Comparison of ENCODE assay signal across 1 cellular context in genomic region chr11:59810189-59810910, GRCh38.
TF ChIP-seq lines count a peak whose summit lies in the region.

Gene MRPL16 (minus strand): TSS chr11:59810778. CDS start chr11:59810658, 120 bp downstream.

TF ChIP-seq in HEK293, 187 proteins besides CTCF, POLR2A, EP300 and RAD21 (continued from another document and continues in another):
- TF ChIP-seq PRDM10 (tag by site-specific recombination; IDR thresholded peaks at IDR 0.05) (no peak), ZBTB21 (tag by site-specific recombination; IDR thresholded peaks at IDR 0.05) (0 out of 2 replicates have a peak, but pooled peaks have one; percentile 45), WT1 (tag by site-specific recombination; IDR thresholded peaks at IDR 0.05) (no peak), ZNF214 (tag by site-specific recombination; IDR thresholded peaks at IDR 0.05; ENCODE audit: borderline replicate concordance) (no peak), SCRT2 (tag by site-specific recombination; IDR thresholded peaks at IDR 0.05) (0 out of 2 replicates have a peak, but pooled peaks have one; percentile 33), SALL2 (tag by site-specific recombination; IDR thresholded peaks at IDR 0.05; ENCODE audit: borderline replicate concordance) (no peak), ZNF558 (tag by site-specific recombination; IDR thresholded peaks at IDR 0.05) (no peak), ZNF18 (tag by site-specific recombination; IDR thresholded peaks at IDR 0.05) (no peak), KLF7 (tag by site-specific recombination; IDR thresholded peaks at IDR 0.05; ENCODE audit: borderline replicate concordance) (peak; percentile 95), ZNF19 (tag by site-specific recombination; IDR thresholded peaks at IDR 0.05; ENCODE audit: low read depth) (no peak), ZIC2 (tag by site-specific recombination; IDR thresholded peaks at IDR 0.05) (peak; percentile 8; the same call in 1 of the 2 replicates), TCF7L2 (IDR thresholded peaks at IDR 0.05; ENCODE audit: borderline replicate concordance, low read depth, low read length) (peak; percentile 76; the same call in 1 of the 2 replicates), ZNF777 (tag by site-specific recombination; IDR thresholded peaks at IDR 0.05; ENCODE audit: borderline replicate concordance) (no peak), BCL11A (tag by site-specific recombination; IDR thresholded peaks at IDR 0.05; ENCODE audit: low read depth) (no peak), KLF17 (tag by site-specific recombination; IDR thresholded peaks at IDR 0.05) (peak; percentile 71; the same call in 1 of the 2 replicates), ZNF473 (tag by site-specific recombination; IDR thresholded peaks at IDR 0.05) (no peak), ZFHX2 (tag by site-specific recombination; conservative IDR thresholded peaks at IDR 0.05) (0 out of 2 replicates have a peak, but pooled peaks have one; percentile 34), ZNF768 (tag by site-specific recombination; IDR thresholded peaks at IDR 0.05) (no peak), ZNF416 (tag by site-specific recombination; IDR thresholded peaks at IDR 0.05) (no peak), ZNF23 (tag by site-specific recombination; IDR thresholded peaks at IDR 0.05; ENCODE audit: borderline replicate concordance) (no peak), ATF2 (tag by site-specific recombination; IDR thresholded peaks at IDR 0.05; ENCODE audit: low read depth) (no peak), AEBP2 (tag by site-specific recombination; IDR thresholded peaks at IDR 0.05; ENCODE audit: borderline replicate concordance) (no peak), ZNF280D (tag by site-specific recombination; IDR thresholded peaks at IDR 0.05) (no peak), KLF10 (tag by site-specific recombination; IDR thresholded peaks at IDR 0.05) (peak; percentile 46; the same call in 1 of the 2 replicates), ZNF548 (tag by site-specific recombination; IDR thresholded peaks at IDR 0.05) (no peak), ZNF184 (tag by site-specific recombination; IDR thresholded peaks at IDR 0.05) (no peak), ZXDB (tag by site-specific recombination; IDR thresholded peaks at IDR 0.05) (peak; percentile 82), ZSCAN4 (tag by site-specific recombination; IDR thresholded peaks at IDR 0.05) (no peak), TRIM28 (IDR thresholded peaks at IDR 0.05; ENCODE audit: borderline replicate concordance, low read length) (no peak), ZNF596 (tag by site-specific recombination; IDR thresholded peaks at IDR 0.05) (no peak), ZNF701 (tag by site-specific recombination; IDR thresholded peaks at IDR 0.05) (no peak), ZNF639 (tag by site-specific recombination; IDR thresholded peaks at IDR 0.05) (peak; percentile 82), ZNF585B (tag by site-specific recombination; IDR thresholded peaks at IDR 0.05) (no peak), ZNF391 (tag by site-specific recombination; IDR thresholded peaks at IDR 0.05; ENCODE audit: borderline replicate concordance, low read depth) (no peak), ZFP69B (tag by site-specific recombination; IDR thresholded peaks at IDR 0.05) (peak; percentile 77), ZBTB48 (tag by site-specific recombination; IDR thresholded peaks at IDR 0.05) (no peak), ZBTB44 (tag by site-specific recombination; IDR thresholded peaks at IDR 0.05) (0 out of 2 replicates have a peak, but pooled peaks have one; percentile 26), ZNF544 (tag by site-specific recombination; IDR thresholded peaks at IDR 0.05) (no peak), OVOL3 (tag by site-specific recombination; IDR thresholded peaks at IDR 0.05) (no peak), ZNF311 (tag by site-specific recombination; IDR thresholded peaks at IDR 0.05; ENCODE audit: borderline replicate concordance) (no peak), ZSCAN23 (tag by site-specific recombination; IDR thresholded peaks at IDR 0.05) (0 out of 2 replicates have a peak, but pooled peaks have one; percentile 20), YY1 (tag by site-specific recombination; IDR thresholded peaks at IDR 0.05) (peak; percentile 43; the same call in 1 of the 2 replicates), SETDB1 (IDR thresholded peaks at IDR 0.05; ENCODE audit: insufficient read length, low read length) (no peak), ZNF776 (tag by site-specific recombination; IDR thresholded peaks at IDR 0.05; ENCODE audit: borderline replicate concordance) (no peak), ZNF677 (tag by site-specific recombination; IDR thresholded peaks at IDR 0.05) (no peak), ZNF664 (tag by site-specific recombination; IDR thresholded peaks at IDR 0.05) (0 out of 2 replicates have a peak, but pooled peaks have one; percentile 26), ZNF549 (tag by site-specific recombination; IDR thresholded peaks at IDR 0.05) (no peak), ZNF510 (tag by site-specific recombination; IDR thresholded peaks at IDR 0.05; ENCODE audit: insufficient replicate concordance) (no peak), KLF1 (tag by site-specific recombination; IDR thresholded peaks at IDR 0.05) (peak; percentile 78), ZNF155 (tag by site-specific recombination; IDR thresholded peaks at IDR 0.05) (no peak), ZNF221 (tag by site-specific recombination; IDR thresholded peaks at IDR 0.05; ENCODE audit: borderline replicate concordance) (no peak), FEZF1 (tag by site-specific recombination; IDR thresholded peaks at IDR 0.05) (no peak), ZNF174 (tag by site-specific recombination; IDR thresholded peaks at IDR 0.05) (no peak)
